In genomic region chr10:105197960-105198359, GRCh38 we compare ENCODE assay signal across 35 cellular contexts.
"Had no signal": no experiment of that assay in that cellular context is flagged by ENCODE, and none has a peak within 500 bp of the region (broad histone marks: within the 10 kb centered on the region; RNA-seq: fewer than 3 reads in every experiment).

No MANE protein-coding gene starts in this region.

- H3K36me3 ChIP-seq: adrenal gland, ascending aorta, brain microvascular endothelial cell, breast epithelium, cardiac muscle cell had no signal

- H3K27ac ChIP-seq: adrenal gland, ascending aorta, body of pancreas, brain microvascular endothelial cell, breast epithelium, cardiac muscle cell had no signal

- FAIRE-seq: astrocyte, bronchial epithelial cell had no signal

- H3K27me3 ChIP-seq: adrenal gland, ascending aorta, body of pancreas, brain microvascular endothelial cell, breast epithelium, cardiac muscle cell had no signal

- H3K4me1 ChIP-seq: adrenal gland, ascending aorta, body of pancreas, breast epithelium had no signal

- DNase-seq: activated effector memory CD4-positive, alpha-beta T cell treated with anti-CD3 and anti-CD28 coated beads, Interleukin-2, amount 50 U/mL, for 16 hours; activated effector memory CD4-positive, alpha-beta T cell treated with Interleukin-2 at 50 U/mL for 16 hours; activated gamma-delta T cell; activated gamma-delta T cell treated with Interleukin-2 at 50 U/mL for 16 hours; activated naive CD4-positive, alpha-beta T cell; activated naive CD4-positive, alpha-beta T cell treated with anti-CD3 and anti-CD28 coated beads for 36 hours; activated naive CD4-positive, alpha-beta T cell treated with anti-CD3 and anti-CD28 coated beads, Interleukin-2, amount 10 ng/mL, durations not matched to agents 7 days and 5 days; activated naive CD4-positive, alpha-beta T cell treated with anti-CD3 and anti-CD28 coated beads, Interleukin-2, amount 50 U/mL, for 16 hours; activated naive CD4-positive, alpha-beta T cell treated with Interleukin-2 at 50 U/mL for 16 hours; activated naive CD8-positive, alpha-beta T cell treated with anti-CD3 and anti-CD28 coated beads for 36 hours; activated naive CD8-positive, alpha-beta T cell treated with anti-CD3 and anti-CD28 coated beads, Interleukin-2, amount 10 ng/mL, durations not matched to agents 7 days and 5 days; activated naive CD8-positive, alpha-beta T cell treated with anti-CD3 and anti-CD28 coated beads, Interleukin-2, amount 50 U/mL, for 24 hours; activated T-cell treated with anti-CD3 and anti-CD28 coated beads for 4 hours; activated T-cell treated with anti-CD3 and anti-CD28 coated beads, Interleukin-2, amount 50 U/mL, for 1 hour; activated T-cell treated with anti-CD3 and anti-CD28 coated beads, Interleukin-2, amount 50 U/mL, for 24 hours; activated T-cell treated with anti-CD3 and anti-CD28 coated beads, Interleukin-2, amount 50 U/mL, for 4 hours; activated T-cell treated with anti-CD3 and anti-CD28 coated beads, Interleukin-2, amount 50 U/mL, for 48 hours; activated T-cell treated with anti-CD3 and anti-CD28 coated beads, Interleukin-2, amount 50 U/mL, for 72 hours; adrenal gland; amniotic stem cell; amygdala; anterior cingulate cortex; aorta; body of pancreas; brain microvascular endothelial cell; caudate nucleus; central memory CD4-positive, alpha-beta T cell; cerebellar nuclear complex had no signal

- H3K4me3 ChIP-seq: adrenal gland, ascending aorta, body of pancreas, breast epithelium, cardiac muscle cell had no signal

- H3K9me3 ChIP-seq: adrenal gland, ascending aorta, body of pancreas, breast epithelium had no signal

- ATAC-seq: activated naive CD4-positive, alpha-beta T cell treated with anti-CD3 and anti-CD28 coated beads, Interleukin-2, amount 50 U/mL, for 72 hours; activated naive CD8-positive, alpha-beta T cell treated with anti-CD3 and anti-CD28 coated beads, Interleukin-2, amount 50 U/mL, for 24 hours; activated T-cell treated with anti-CD3 and anti-CD28 coated beads, Interleukin-2, amount 50 U/mL, for 4 hours; activated T-cell treated with anti-CD3 and anti-CD28 coated beads, Interleukin-2, amount 50 U/mL, for 72 hours; activated T-helper 17 cell treated with anti-CD3 and anti-CD28 coated beads, Interleukin-2, amount 50 U/mL, for 72 hours; body of pancreas had no signal
